Comparison of ENCODE assay signal across 11 cellular contexts in genomic region chr12:92717202-92717601, GRCh38. TPM values are rescaled to one million over a fixed set of nuclear protein-coding genes. Genes with fewer than 3 reads are reported as not detected.
DNase-seq lines count a peak whose midpoint lies in the region; ATAC-seq and TF ChIP-seq lines count a peak whose summit lies in the region.
"Had no signal": no experiment of that assay in that cellular context is flagged by ENCODE, and none has a peak within 500 bp of the region (broad histone marks: within the 10 kb centered on the region; RNA-seq: fewer than 3 reads in every experiment).

No MANE protein-coding gene starts in this region.

- H3K4me3 ChIP-seq in cardiac fibroblast (replicated peaks in 1 of 2; ENCODE audit: low read depth in 2 of 2, low read length in 2 of 2) = no peak overlapping the region

- H3K27ac Mint-ChIP-seq in mesothelial cell of epicardium = no peak overlapping the region
- H3K27ac Mint-ChIP-seq in activated CD4-positive, alpha-beta T cell treated with anti-CD3 and anti-CD28 coated beads, Interleukin-2, amount 10 ng/mL, durations not matched to agents 7 days and 5 days = no peak overlapping the region
- H3K27ac Mint-ChIP-seq: memory B cell had no signal

- H3K27me3 Mint-ChIP-seq in mesothelial cell of epicardium (ENCODE audit: low read depth) = no peaks in the 10 kb centered on the region
- H3K27me3 Mint-ChIP-seq in activated CD4-positive, alpha-beta T cell treated with anti-CD3 and anti-CD28 coated beads, Interleukin-2, amount 10 ng/mL, durations not matched to agents 7 days and 5 days = no peaks in the 10 kb centered on the region
- H3K27me3 Mint-ChIP-seq: memory B cell had no signal

- CTCF ChIA-PET in activated CD4-positive, alpha-beta T cell treated with anti-CD3 and anti-CD28 coated beads, Interleukin-2, amount 10 ng/mL, durations not matched to agents 7 days and 5 days (lab: Charles Lee) = no interaction called here

- peaks cover 16% of the 10 kb centered on the region for H3K9me3 Mint-ChIP-seq in mesothelial cell of epicardium
- no peaks in the 10 kb centered on the region for H3K9me3 Mint-ChIP-seq in activated CD4-positive, alpha-beta T cell treated with anti-CD3 and anti-CD28 coated beads, Interleukin-2, amount 10 ng/mL, durations not matched to agents 7 days and 5 days
- H3K9me3 Mint-ChIP-seq: memory B cell had no signal

- ATAC-seq in HG03442 (IDR thresholded peaks at IDR 0.05; ENCODE audit: unreplicated experiment) = no peak

- POLR2A ChIA-PET in activated CD4-positive, alpha-beta T cell treated with anti-CD3 and anti-CD28 coated beads, Interleukin-2, amount 10 ng/mL, durations not matched to agents 7 days and 5 days (lab: Charles Lee) = no interaction called here

- TF ChIP-seq CTCF in cardiac fibroblast (IDR thresholded peaks at IDR 0.05; ENCODE audit: low read depth, low read length) (peak; percentile 58), mesothelial cell of epicardium (IDR thresholded peaks at IDR 0.05; ENCODE audit: unreplicated experiment) (peak; percentile 15)

- H3K4me3 Mint-ChIP-seq in mesothelial cell of epicardium = no peak overlapping the region
- H3K4me3 Mint-ChIP-seq in activated CD4-positive, alpha-beta T cell treated with anti-CD3 and anti-CD28 coated beads, Interleukin-2, amount 10 ng/mL, durations not matched to agents 7 days and 5 days = no peak overlapping the region
- H3K4me3 Mint-ChIP-seq: memory B cell had no signal

- DNase-seq in EH (ENCODE audit: low read depth) (peak; percentile 49), M059J (ENCODE audit: low read depth) (peak; percentile 40), cardiac fibroblast (ENCODE audit: low read depth in 2 of 2) (peak; percentile 72 to 77), mesothelial cell of epicardium (ENCODE audit: low spot score in 2 of 2, unreplicated experiment in 2 of 2) (no peak), UCSD-AML1 (lab: John Stamatoyannopoulos, UW; ENCODE audit: unreplicated experiment) (no peak), NCI-H1436 (lab: John Stamatoyannopoulos, UW) (no peak)
- DNase-seq in activated CD4-positive, alpha-beta T cell treated with anti-CD3 and anti-CD28 coated beads, Interleukin-2, amount 10 ng/mL, durations not matched to agents 7 days and 5 days = no peak
- DNase-seq: amniotic stem cell had no signal

- H3K4me1 Mint-ChIP-seq in mesothelial cell of epicardium = peaks cover 6% of the 10 kb centered on the region
- H3K4me1 Mint-ChIP-seq in activated CD4-positive, alpha-beta T cell treated with anti-CD3 and anti-CD28 coated beads, Interleukin-2, amount 10 ng/mL, durations not matched to agents 7 days and 5 days = no peaks in the 10 kb centered on the region

- H3K36me3 Mint-ChIP-seq in mesothelial cell of epicardium = no peaks in the 10 kb centered on the region
- no peaks in the 10 kb centered on the region for H3K36me3 Mint-ChIP-seq in activated CD4-positive, alpha-beta T cell treated with anti-CD3 and anti-CD28 coated beads, Interleukin-2, amount 10 ng/mL, durations not matched to agents 7 days and 5 days (ENCODE audit: low read depth)

RNA-seq across cellular contexts. Expression of gene PLEKHG7, which starts 14.4 kb away (rescaled TPM):
- not detected in 2 replicates for total RNA-seq in M059J (2014; rRNA removed; shearing (Covaris generic))
- not detected in 3 replicates for total RNA-seq in mesothelial cell of epicardium
- not detected for total RNA-seq in activated CD4-positive, alpha-beta T cell treated with anti-CD3 and anti-CD28 coated beads, Interleukin-2, amount 10 ng/mL, durations not matched to agents 7 days and 5 days
- total RNA-seq: T-helper 1 cell treated with Interleukin-12 subunit alpha and Interleukin-12 subunit beta and Interleukin-4 antibody, amounts not matched to agents 30 ng/mL and 1 ng/mL, for 36 hours had no signal

Comparison
In these comparisons a context has a peak if more than half of its experiments do, and no peak if none do; other contexts are left out.
1. DNase-seq: peak in EH (single experiment), M059J (single experiment) and cardiac fibroblast (2 of 2); none in mesothelial cell of epicardium (0 of 2), UCSD-AML1 (single experiment), NCI-H1436 (single experiment) and activated CD4-positive, alpha-beta T cell treated with anti-CD3 and anti-CD28 coated beads, Interleukin-2, amount 10 ng/mL, durations not matched to agents 7 days and 5 days (single experiment).